Comparison of ENCODE assay signal across 24 cellular contexts in the genomic region with DNA sequence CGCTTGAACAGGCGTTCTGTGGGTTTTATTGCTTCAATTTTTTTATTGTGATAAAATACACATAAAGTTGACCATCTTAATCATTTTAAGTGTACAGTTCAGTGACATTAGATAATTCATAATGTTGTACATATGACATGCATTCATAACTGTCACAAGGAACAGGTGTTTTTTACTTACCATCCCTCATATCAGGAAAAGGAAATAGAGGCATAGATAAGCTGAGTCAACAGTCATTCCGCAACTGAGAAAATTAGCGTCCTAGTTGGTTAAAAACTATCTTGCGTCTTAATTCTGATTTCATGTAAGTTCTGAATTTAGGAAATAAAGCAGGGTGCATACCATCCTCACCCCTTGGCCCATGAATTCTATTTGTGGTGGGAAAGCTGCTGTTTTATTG.
"Had no signal": no experiment of that assay in that cellular context is flagged by ENCODE, and none has a peak within 500 bp of the region (broad histone marks: within the 10 kb centered on the region; RNA-seq: fewer than 3 reads in every experiment).

No MANE protein-coding gene starts in this region.

- H3K9me3 Mint-ChIP-seq: naive B cell; natural killer cell; nephron progenitor cell; stimulated activated memory B cell treated with anti-CD40 and anti-IgM and Interleukin-4, amounts not matched to agents 10 μg/mL and 1 μg/mL and 100 μg/mL, for 72 hours; stimulated activated naive CD8-positive, alpha-beta T cell treated with anti-CD3 and anti-CD28 coated beads, Interleukin-15, amount 100 ng/mL, for 72 hours; type B pancreatic cell had no signal

- H3K36me3 Mint-ChIP-seq: naive B cell; natural killer cell; stimulated activated memory B cell treated with anti-CD40 and anti-IgM and Interleukin-4, amounts not matched to agents 10 μg/mL and 1 μg/mL and 100 μg/mL, for 72 hours; type B pancreatic cell had no signal

- H3K36me3 ChIP-seq: left lung, lower lobe of right lung, ovary, right atrium auricular region, right lobe of liver, tibial nerve, uterus had no signal

- H3K4me3 Mint-ChIP-seq: naive B cell; natural killer cell; nephron progenitor cell; stimulated activated memory B cell treated with anti-CD40 and anti-IgM and Interleukin-4, amounts not matched to agents 10 μg/mL and 1 μg/mL and 100 μg/mL, for 72 hours; stimulated activated naive CD8-positive, alpha-beta T cell treated with anti-CD3 and anti-CD28 coated beads, Interleukin-15, amount 100 ng/mL, for 72 hours; type B pancreatic cell had no signal

- H3K4me3 ChIP-seq: left lung, lower lobe of right lung, ovary, right atrium auricular region, right lobe of liver, smooth muscle cell, tibial nerve, uterus had no signal

- H3K4me2 ChIP-seq: smooth muscle cell had no signal

- ATAC-seq: left lung; lower lobe of right lung; natural killer cell; right lobe of liver; stimulated activated memory B cell treated with anti-CD40 and anti-IgM and Interleukin-4, amounts not matched to agents 10 μg/mL and 1 μg/mL and 100 μg/mL, for 72 hours; stimulated activated naive CD8-positive, alpha-beta T cell treated with anti-CD3 and anti-CD28 coated beads, Interleukin-15, amount 100 ng/mL, for 72 hours had no signal

- DNase-seq: islet precursor cell; left lung; lower lobe of right lung; mammary epithelial cell; mesenchymal stem cell; naive B cell; natural killer cell; nephron progenitor cell; ovary; right lobe of liver; stimulated activated CD4-positive, alpha-beta T cell treated with anti-CD3 and anti-CD28 coated beads, Interleukin-1b, Interleukin-23, amount 100 ng/mL, for 48 hours; stimulated activated CD4-positive, alpha-beta T cell treated with anti-CD3 and anti-CD28 coated beads, Interleukin-2, amount 100 ng/mL, for 48 hours; stimulated activated CD4-positive, alpha-beta T cell treated with anti-CD3 and anti-CD28 coated beads, Interleukin-4, amount 100 ng/mL, for 4 hours; stimulated activated CD8-positive, alpha-beta memory T cell treated with anti-CD3 and anti-CD28 coated beads, Interleukin-4, amount 100 ng/mL, for 48 hours; stimulated activated naive CD4-positive, alpha-beta T cell treated with Interleukin-2 at 50 U/mL for 16 hours; stimulated activated naive CD8-positive, alpha-beta T cell treated with anti-CD3 and anti-CD28 coated beads, Interleukin-15, amount 100 ng/mL, for 72 hours; substantia nigra; uterus had no signal

- H3K27ac ChIP-seq: left lung, lower lobe of right lung, ovary, right atrium auricular region, right lobe of liver, tibial nerve, uterus had no signal

- H3K27me3 Mint-ChIP-seq: stimulated activated memory B cell treated with anti-CD40 and anti-IgM and Interleukin-4, amounts not matched to agents 10 μg/mL and 1 μg/mL and 100 μg/mL, for 72 hours had no signal

- H3K4me1 Mint-ChIP-seq: naive B cell; natural killer cell; stimulated activated memory B cell treated with anti-CD40 and anti-IgM and Interleukin-4, amounts not matched to agents 10 μg/mL and 1 μg/mL and 100 μg/mL, for 72 hours; stimulated activated naive CD8-positive, alpha-beta T cell treated with anti-CD3 and anti-CD28 coated beads, Interleukin-15, amount 100 ng/mL, for 72 hours had no signal

- H3K27ac Mint-ChIP-seq: naive B cell; natural killer cell; nephron progenitor cell; progenitor cell of endocrine pancreas; stimulated activated memory B cell treated with anti-CD40 and anti-IgM and Interleukin-4, amounts not matched to agents 10 μg/mL and 1 μg/mL and 100 μg/mL, for 72 hours; stimulated activated naive CD8-positive, alpha-beta T cell treated with anti-CD3 and anti-CD28 coated beads, Interleukin-15, amount 100 ng/mL, for 72 hours; type B pancreatic cell had no signal

- H3K4me1 ChIP-seq: left lung, lower lobe of right lung, right lobe of liver, tibial nerve, uterus had no signal

- H3K9me3 ChIP-seq: left lung, lower lobe of right lung, ovary, right atrium auricular region, right lobe of liver, tibial nerve, uterus had no signal

- H3K27me3 ChIP-seq: left lung, ovary, right atrium auricular region, right lobe of liver, tibial nerve, uterus had no signal
